12 cellular contexts compared by ENCODE assay signal in the genomic region with DNA sequence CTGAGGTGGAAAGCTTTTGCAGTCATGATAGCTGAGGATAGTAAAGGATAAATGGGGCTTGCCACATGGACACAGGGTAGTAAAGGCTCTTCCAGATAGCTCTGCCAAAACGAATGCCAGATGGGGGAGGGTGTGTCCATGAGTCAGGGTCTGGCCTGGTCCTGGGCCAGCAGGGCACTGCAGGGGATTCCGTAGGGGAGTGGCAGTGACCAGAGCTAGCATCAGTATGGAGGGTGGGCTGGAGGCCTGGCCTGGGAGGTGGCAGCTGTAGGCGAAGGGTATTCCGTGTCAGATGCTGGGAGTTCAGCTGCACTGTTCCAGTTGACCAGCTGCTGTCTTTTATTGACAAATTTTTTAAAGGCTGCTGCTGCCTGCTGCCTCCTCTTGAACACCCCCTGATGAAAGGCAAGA. TPM values are rescaled to one million over a fixed set of nuclear protein-coding genes. Genes with fewer than 3 reads are reported as not detected.
DNase-seq lines count a peak whose midpoint lies in the region; ATAC-seq, FAIRE-seq and TF ChIP-seq lines count a peak whose summit lies in the region.
"Had no signal": no experiment of that assay in that cellular context is flagged by ENCODE, and none has a peak within 500 bp of the region (broad histone marks: within the 10 kb centered on the region; RNA-seq: fewer than 3 reads in every experiment).

No MANE protein-coding gene starts in this region.

- peak; percentile 26 for DNase-seq in HTR-8/SVneo (ENCODE audit: insufficient read length, low spot score)
- no peak for DNase-seq in breast epithelium (ENCODE audit: low spot score in 2 of 2)
- DNase-seq in iris pigment epithelial cell (ENCODE audit: low read depth): peak; percentile 68
- DNase-seq in upper lobe of left lung: no peak
- DNase-seq in activated naive CD8-positive, alpha-beta T cell treated with anti-CD3 and anti-CD28 coated beads for 36 hours: no peak
- no peak for DNase-seq in RCC 7860 (ENCODE audit: low spot score)
- DNase-seq: activated B cell treated with CpG ODN at 0.5 μM for 24 hours, NCI-H82 had no signal

- FAIRE-seq in HTR-8/SVneo (lab: Jason Lieb, UNC) (no peak), RCC 7860 (lab: Jason Lieb, UNC) (no peak)

- H3K27me3 ChIP-seq in breast epithelium: no peaks in the 10 kb centered on the region
- H3K27me3 ChIP-seq in upper lobe of left lung: no peaks in the 10 kb centered on the region

- H3K4me3 ChIP-seq in breast epithelium: no peak overlapping the region
- no peak overlapping the region for H3K4me3 ChIP-seq in upper lobe of left lung
- H3K4me3 ChIP-seq: lung had no signal

- no peaks in the 10 kb centered on the region for H3K4me1 Mint-ChIP-seq in activated naive CD8-positive, alpha-beta T cell treated with anti-CD3 and anti-CD28 coated beads for 36 hours
- H3K4me1 Mint-ChIP-seq: activated B cell treated with CpG ODN at 0.5 μM for 24 hours; central memory CD8-positive, alpha-beta T cell had no signal

- TF ChIP-seq CTCF in breast epithelium (IDR thresholded peaks at IDR 0.05): no peak
- TF ChIP-seq CTCF in upper lobe of left lung (IDR thresholded peaks at IDR 0.05): no peak

- intact Hi-C loops in breast epithelium (cut with DNase I; ENCODE audit: low total_unique reads): no loop called here

- 67 to 81% methylated on average over 4 of the region's 4 CpGs for WGBS in upper lobe of left lung, 2 donors

- H3K4me1 ChIP-seq in breast epithelium: no peaks in the 10 kb centered on the region
- no peaks in the 10 kb centered on the region for H3K4me1 ChIP-seq in upper lobe of left lung

- H3K27ac Mint-ChIP-seq in activated naive CD8-positive, alpha-beta T cell treated with anti-CD3 and anti-CD28 coated beads for 36 hours: no peak overlapping the region
- H3K27ac Mint-ChIP-seq: activated B cell treated with CpG ODN at 0.5 μM for 24 hours had no signal

- no peaks in the 10 kb centered on the region for H3K36me3 ChIP-seq in breast epithelium
- peaks cover 0 to 23% (median 18%) of the 10 kb centered on the region in 4 donors for H3K36me3 ChIP-seq in upper lobe of left lung

- H3K36me3 Mint-ChIP-seq in activated naive CD8-positive, alpha-beta T cell treated with anti-CD3 and anti-CD28 coated beads for 36 hours: peaks cover 36% of the 10 kb centered on the region

- H3K27me3 Mint-ChIP-seq in activated naive CD8-positive, alpha-beta T cell treated with anti-CD3 and anti-CD28 coated beads for 36 hours: no peaks in the 10 kb centered on the region
- H3K27me3 Mint-ChIP-seq: activated B cell treated with CpG ODN at 0.5 μM for 24 hours; central memory CD8-positive, alpha-beta T cell had no signal

- no peaks in the 10 kb centered on the region for H3K9me3 Mint-ChIP-seq in activated naive CD8-positive, alpha-beta T cell treated with anti-CD3 and anti-CD28 coated beads for 36 hours
- H3K9me3 Mint-ChIP-seq: activated B cell treated with CpG ODN at 0.5 μM for 24 hours; central memory CD8-positive, alpha-beta T cell had no signal

- H3K9me3 ChIP-seq in breast epithelium: no peaks in the 10 kb centered on the region
- H3K9me3 ChIP-seq in upper lobe of left lung: no peaks in the 10 kb centered on the region

- H3K27ac ChIP-seq in breast epithelium: peak overlapping the region; percentile 43 to 82
- peak overlapping the region; percentile 20 to 61 (median 51) for H3K27ac ChIP-seq in upper lobe of left lung

- no peak for TF ChIP-seq EP300 in upper lobe of left lung (IDR thresholded peaks at IDR 0.05)

- TF ChIP-seq POLR2A in breast epithelium (IDR thresholded peaks at IDR 0.05) (no peak), upper lobe of left lung (IDR thresholded peaks at IDR 0.05) (no peak)

- ATAC-seq in upper lobe of left lung (ENCODE audit: low FRiP score in 2 of 2): peak; percentile 55 to 64
- no peak for ATAC-seq in HG02973 (IDR thresholded peaks at IDR 0.05; ENCODE audit: unreplicated experiment)
- no peak for ATAC-seq in GM18907 (IDR thresholded peaks at IDR 0.05; ENCODE audit: unreplicated experiment)

- H3K4me3 Mint-ChIP-seq in activated naive CD8-positive, alpha-beta T cell treated with anti-CD3 and anti-CD28 coated beads for 36 hours: no peak overlapping the region
- H3K4me3 Mint-ChIP-seq: activated B cell treated with CpG ODN at 0.5 μM for 24 hours; central memory CD8-positive, alpha-beta T cell had no signal

RNA-seq across cellular contexts. Expression of a gene that starts 23.6 kb away (rescaled TPM):
- total RNA-seq in breast epithelium (10 to 100 TPM; 20.0 to 32.8 (median 26.5) TPM), upper lobe of left lung (10 to 100 TPM; 14.6 to 27.2 (median 20.1) TPM)
- 10 to 100 TPM; 24.7 to 29.7 TPM for total RNA-seq in activated naive CD8-positive, alpha-beta T cell treated with anti-CD3 and anti-CD28 coated beads for 36 hours

RNA-seq across cellular contexts. Expression of a gene that starts 37.4 kb away (rescaled TPM):
- total RNA-seq in breast epithelium (1 to 10 TPM in 2 of 3 donors, not detected in 1; 1.0 to 3.6 TPM), upper lobe of left lung (1 to 10 TPM in 2 of 6 donors, under 1 TPM in 2, not detected in 2; 0.47 to 1.8 (median 1.00) TPM)
- total RNA-seq in activated naive CD8-positive, alpha-beta T cell treated with anti-CD3 and anti-CD28 coated beads for 36 hours: not detected
- total RNA-seq: activated B cell treated with CpG ODN at 0.5 μM for 24 hours had no signal

RNA-seq across cellular contexts. Expression of a gene that starts 49.0 kb away (rescaled TPM):
- total RNA-seq in breast epithelium (10 to 100 TPM; 34.7 to 37.3 (median 36.1) TPM), upper lobe of left lung (10 to 100 TPM; 15.7 to 33.3 (median 23.4) TPM)
- total RNA-seq in activated naive CD8-positive, alpha-beta T cell treated with anti-CD3 and anti-CD28 coated beads for 36 hours: 10 to 100 TPM; 27.8 to 29.2 TPM

Comparison
In these comparisons a context has a peak if more than half of its experiments do, and no peak if none do; other contexts are left out.
1. DNase-seq: peak in HTR-8/SVneo (single experiment) and iris pigment epithelial cell (single experiment); none in breast epithelium (0 of 2), upper lobe of left lung (0 of 2), activated naive CD8-positive, alpha-beta T cell treated with anti-CD3 and anti-CD28 coated beads for 36 hours (single experiment) and RCC 7860 (single experiment).
2. ATAC-seq: peak in upper lobe of left lung (2 of 2); none in HG02973 (single experiment) and GM18907 (single experiment).